8 cellular contexts compared by ENCODE assay signal in the genomic region with DNA sequence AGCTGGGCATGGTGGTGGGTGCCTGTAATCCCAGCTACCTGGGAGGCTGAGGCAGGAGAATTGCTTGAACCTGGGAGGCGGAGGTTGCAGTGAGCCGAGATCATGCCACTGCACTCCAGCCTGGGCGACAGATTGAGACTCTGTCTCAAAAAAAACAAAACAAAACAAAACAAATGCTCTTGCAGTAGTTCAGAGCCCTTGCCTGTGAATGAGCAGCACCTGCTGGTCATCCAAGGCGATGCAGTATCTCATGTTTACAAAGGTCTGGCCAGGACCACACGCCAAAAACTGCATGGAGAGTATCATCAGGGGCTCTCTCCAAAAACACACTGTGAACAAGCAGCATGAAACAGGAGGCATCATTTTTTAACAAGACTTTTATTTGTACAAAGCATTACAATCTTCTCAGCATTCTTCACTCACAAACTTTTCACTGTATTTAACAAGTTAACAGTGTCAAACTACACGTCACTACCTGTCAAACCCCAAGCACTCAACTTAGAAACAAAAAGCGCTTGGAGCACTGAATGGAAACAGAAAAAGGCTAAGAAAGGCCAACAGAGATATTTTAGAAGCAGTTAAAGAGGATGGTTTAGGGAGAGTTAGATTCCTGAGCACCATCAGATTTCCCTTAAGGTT. TPM values are rescaled to one million over a fixed set of nuclear protein-coding genes. Genes with fewer than 3 reads are reported as not detected.
DNase-seq lines count a peak whose midpoint lies in the region; ATAC-seq and TF ChIP-seq lines count a peak whose summit lies in the region.
"Not testable (repeated sequence)": the region's sequence is repeated elsewhere in the genome, so short reads cannot be mapped to it uniquely, and the experiment has no call there.

No MANE protein-coding gene starts in this region.

- POLR2A ChIA-PET in SK-N-SH (lab: Yijun Ruan, JAX) = interaction anchor here (1.2 kb wide), 1 partner anchor 132 kb away, joined by 4 read pairs; a partner anchor contains a TSS
- POLR2A ChIA-PET in naive thymus-derived CD4-positive, alpha-beta T cell (lab: Charles Lee) = interaction anchor here (1.2 kb wide), 1 partner anchor 172 kb away, joined by 3 read pairs; no protein-coding TSS in a partner anchor

- peak overlapping the region; percentile 38 to 100 (median 68) for H3K4me3 Mint-ChIP-seq in naive thymus-derived CD4-positive, alpha-beta T cell

- ATAC-seq in naive thymus-derived CD4-positive, alpha-beta T cell = peak; percentile 16
- ATAC-seq in stimulated activated naive CD8-positive, alpha-beta T cell treated with anti-CD3 and anti-CD28 coated beads, Interleukin-15, Interleukin-2, amounts not matched to agents 100 U/mL and 50 U/mL, for 24 hours = not testable (repeated sequence)

- peaks cover 23% of the 10 kb centered on the region for H3F3A ChIP-seq in SK-N-SH (replicated peaks; ENCODE audit: insufficient read depth)

- peaks cover 15 to 20% of the 10 kb centered on the region in 2 experiments for H3K36me3 ChIP-seq in SK-N-SH (replicated peaks in 1 of 2; ENCODE audit: control insufficient read depth in 1 of 2, insufficient read depth in 2 of 2, low read length in 1 of 2)
- peaks cover 0 to 24% (median 0%) of the 10 kb centered on the region in 3 experiments for H3K36me3 ChIP-seq in naive thymus-derived CD4-positive, alpha-beta T cell (ENCODE audit: control insufficient read depth in 2 of 3, insufficient read depth in 3 of 3, low read length in 3 of 3)

- intact Hi-C loops in naive thymus-derived CD4-positive, alpha-beta T cell (cut with micrococcal nuclease) = loop anchor here (1.0 kb wide), 1 partner anchor 98 kb away; no protein-coding TSS in a partner anchor

- H2AFZ ChIP-seq in SK-N-SH (ENCODE audit: low read depth) = not testable (repeated sequence)

- not testable (repeated sequence) for H3K27me3 Mint-ChIP-seq in naive thymus-derived CD4-positive, alpha-beta T cell

- TF ChIP-seq CTCF in SK-N-SH (IDR thresholded peaks at IDR 0.05) (peak; percentile 82), fibroblast of mammary gland (conservative IDR thresholded peaks at IDR 0.05; ENCODE audit: control insufficient read depth, insufficient read depth, low read depth, low read length) (peak; percentile 87)

- H3K4me1 ChIP-seq in SK-N-SH (ENCODE audit: control insufficient read depth in 1 of 2, insufficient read depth in 2 of 2, low read depth in 1 of 2, low read length in 1 of 2); naive thymus-derived CD4-positive, alpha-beta T cell (ENCODE audit: control insufficient read depth in 2 of 2, insufficient read depth in 2 of 2, low read length in 2 of 2): not testable (repeated sequence)

- H3K4me1 Mint-ChIP-seq in naive thymus-derived CD4-positive, alpha-beta T cell = peaks cover 25 to 47% (median 31%) of the 10 kb centered on the region in 7 donors

- H3K36me3 Mint-ChIP-seq in naive thymus-derived CD4-positive, alpha-beta T cell = peaks cover 0 to 23% (median 17%) of the 10 kb centered on the region in 5 donors

- TF ChIP-seq EP300 in SK-N-SH (IDR thresholded peaks at IDR 0.05; ENCODE audit: borderline replicate concordance in 1 of 2, low read depth in 1 of 2, low read length in 1 of 2) = not testable (repeated sequence)

- peak; percentile 41 for DNase-seq in DMS53 treated with DMSO at 0.1 percent for 48 hours (lab: John Stamatoyannopoulos, UW; ENCODE audit: unreplicated experiment)
- DNase-seq in HCEC 1CT = peak; percentile 71
- DNase-seq in NCI-H146 treated with DMSO at 0.1 percent for 48 hours (lab: John Stamatoyannopoulos, UW; ENCODE audit: unreplicated experiment) = peak; percentile 1
- peak; percentile 62 for DNase-seq in SK-N-SH
- peak; percentile 55 for DNase-seq in activated gamma-delta T cell treated with Interleukin-2 at 50 U/mL for 16 hours
- DNase-seq in fibroblast of mammary gland (ENCODE audit: low read depth) = peak; percentile 81
- DNase-seq in naive thymus-derived CD4-positive, alpha-beta T cell = peak in 8 of 9 donors; percentile 39 to 65 (median 54)
- peak; percentile 52 for DNase-seq in stimulated activated naive CD8-positive, alpha-beta T cell treated with anti-CD3 and anti-CD28 coated beads, Interleukin-15, Interleukin-2, amounts not matched to agents 100 U/mL and 50 U/mL, for 24 hours

- TF ChIP-seq RAD21 in SK-N-SH (IDR thresholded peaks at IDR 0.05; ENCODE audit: low read length) = peak; percentile 80

- CTCF ChIA-PET in SK-N-SH (lab: Yijun Ruan, JAX) = interaction anchor here (0.8 to 14.1 kb wide), 13 partner anchors 39 to 251 kb away, joined by 3 to 145 read pairs (median 5); a partner anchor contains a TSS
- CTCF ChIA-PET in naive thymus-derived CD4-positive, alpha-beta T cell (lab: Charles Lee) = interaction anchor here (1.1 to 2.5 kb wide), 3 partner anchors 99 to 175 kb away, joined by 3 to 9 read pairs (median 5); a partner anchor contains a TSS

- not testable (repeated sequence) for H3K9ac ChIP-seq in SK-N-SH

- 56% methylated on average over 7 of the region's 7 CpGs for WGBS in SK-N-SH (ENCODE audit: low lambda C conversion rate)

- H4K20me1 ChIP-seq in SK-N-SH (ENCODE audit: insufficient read depth) = not testable (repeated sequence)

- peak overlapping the region; percentile 57 to 96 (median 87) for H3K27ac Mint-ChIP-seq in naive thymus-derived CD4-positive, alpha-beta T cell

- not testable (repeated sequence) for H3K27ac ChIP-seq in SK-N-SH (ENCODE audit: low read depth in 2 of 2, low read length in 1 of 2)
- peak overlapping the region; percentile 29 for H3K27ac ChIP-seq in naive thymus-derived CD4-positive, alpha-beta T cell (ENCODE audit: low read depth, low read length)

- H3K4me2 ChIP-seq in SK-N-SH = not testable (repeated sequence)

- H3K9me2 ChIP-seq in SK-N-SH = not testable (repeated sequence)

- H3K9me3 Mint-ChIP-seq in naive thymus-derived CD4-positive, alpha-beta T cell = not testable (repeated sequence)

- not testable (repeated sequence) for H3K27me3 ChIP-seq in SK-N-SH (ENCODE audit: insufficient read depth); naive thymus-derived CD4-positive, alpha-beta T cell (ENCODE audit: control insufficient read depth in 2 of 2, insufficient read depth in 2 of 2, low read length in 2 of 2)

- not testable (repeated sequence) for H3K9me3 ChIP-seq in SK-N-SH; naive thymus-derived CD4-positive, alpha-beta T cell (ENCODE audit: control insufficient read depth in 2 of 3, low read length in 3 of 3)

- H3K4me3 ChIP-seq in SK-N-SH (ENCODE audit: low read depth in 2 of 2, low read length in 1 of 2) = peak overlapping the region in 1 of 2 experiments; percentile 28; a peak in 1 of 4 replicates
- not testable (repeated sequence) for H3K4me3 ChIP-seq in fibroblast of mammary gland (ENCODE audit: control insufficient read depth, low read depth, low read length); naive thymus-derived CD4-positive, alpha-beta T cell (ENCODE audit: low read length)

- H3K79me2 ChIP-seq in SK-N-SH (ENCODE audit: insufficient read depth) = peaks cover 24% of the 10 kb centered on the region

TF ChIP-seq in SK-N-SH, 30 proteins besides CTCF, POLR2A, EP300 and RAD21:
- TF ChIP-seq SMC3 (IDR thresholded peaks at IDR 0.05; ENCODE audit: low read depth, low read length) = peak; percentile 86

RNA-seq across cellular contexts. Expression of a gene that starts 3.5 kb away (rescaled TPM):
- 40.1 and 48.3 TPM in 2 replicates for polyA plus RNA-seq in SK-N-SH (2012; rRNA removed)
- 46.8 and 48.8 TPM in 2 replicates for polyA plus RNA-seq in SK-N-SH (2012; cell fraction: cytosol; rRNA removed)
- polyA plus RNA-seq in SK-N-SH (2012; cell fraction: nucleus; rRNA removed) = 53.7 and 57.8 TPM in 2 replicates
- total RNA-seq in naive thymus-derived CD4-positive, alpha-beta T cell = 10 to 100 TPM; 38.6 to 65.3 (median 50.9) TPM
- 100 to 1,000 TPM; 131 to 139 TPM for polyA plus RNA-seq in naive thymus-derived CD4-positive, alpha-beta T cell

RNA-seq across cellular contexts. Expression of a gene that starts 3.6 kb away (rescaled TPM):
- 0.47 and 0.58 TPM in 2 replicates for polyA plus RNA-seq in SK-N-SH (2012; rRNA removed)
- 0.67 and 0.98 TPM in 2 replicates for polyA plus RNA-seq in SK-N-SH (2012; cell fraction: cytosol; rRNA removed)
- polyA plus RNA-seq in SK-N-SH (2012; cell fraction: nucleus; rRNA removed) = 0.92 and 1.2 TPM in 2 replicates
- under 1 TPM; 0.41 to 0.97 (median 0.61) TPM for total RNA-seq in naive thymus-derived CD4-positive, alpha-beta T cell
- under 1 TPM; 0.52 to 0.72 TPM for polyA plus RNA-seq in naive thymus-derived CD4-positive, alpha-beta T cell

RNA-seq across cellular contexts. Expression of a gene that starts 5.9 kb away (rescaled TPM):
- 10.7 and 11.8 TPM in 2 replicates for polyA plus RNA-seq in SK-N-SH (2012; rRNA removed)
- 9.5 and 9.6 TPM in 2 replicates for polyA plus RNA-seq in SK-N-SH (2012; cell fraction: cytosol; rRNA removed)
- polyA plus RNA-seq in SK-N-SH (2012; cell fraction: nucleus; rRNA removed) = 26.6 and 35.1 TPM in 2 replicates
- total RNA-seq in naive thymus-derived CD4-positive, alpha-beta T cell = 10 to 100 TPM; 25.1 to 45.5 (median 39.1) TPM
- polyA plus RNA-seq in naive thymus-derived CD4-positive, alpha-beta T cell = 10 to 100 TPM; 24.2 to 31.4 TPM

RNA-seq across cellular contexts. Expression of a gene that starts 30.2 kb away (rescaled TPM):
- 17.1 and 20.4 TPM in 2 replicates for polyA plus RNA-seq in SK-N-SH (2012; rRNA removed)
- 7.2 and 11.6 TPM in 2 replicates for polyA plus RNA-seq in SK-N-SH (2012; cell fraction: cytosol; rRNA removed)
- polyA plus RNA-seq in SK-N-SH (2012; cell fraction: nucleus; rRNA removed) = 41.5 and 42.8 TPM in 2 replicates
- total RNA-seq in naive thymus-derived CD4-positive, alpha-beta T cell = 10 to 100 TPM; 11.3 to 32.2 (median 20.5) TPM
- 10 to 100 TPM; 47.1 to 52.8 TPM for polyA plus RNA-seq in naive thymus-derived CD4-positive, alpha-beta T cell

RNA-seq across cellular contexts. Expression of a gene that starts 56.5 kb away (rescaled TPM):
- polyA plus RNA-seq in SK-N-SH (2012; rRNA removed) = 50.6 and 60.7 TPM in 2 replicates
- 30.9 and 42.1 TPM in 2 replicates for polyA plus RNA-seq in SK-N-SH (2012; cell fraction: cytosol; rRNA removed)
- polyA plus RNA-seq in SK-N-SH (2012; cell fraction: nucleus; rRNA removed) = 66.8 and 95.4 TPM in 2 replicates
- total RNA-seq in naive thymus-derived CD4-positive, alpha-beta T cell = 10 to 100 TPM in 3 of 5 experiments, 1 to 10 TPM in 2; 5.8 to 43.4 (median 12.6) TPM
- 10 to 100 TPM in 1 of 2 donors, 1 to 10 TPM in 1; 4.9 to 11.6 TPM for polyA plus RNA-seq in naive thymus-derived CD4-positive, alpha-beta T cell

Comparison
In these comparisons a context has a peak if more than half of its experiments do, and no peak if none do; other contexts are left out.
1. DNase-seq: peak in every context shown above with its lines; median percentile 81 in fibroblast of mammary gland; 71 in HCEC 1CT; 62 in SK-N-SH; 55 in activated gamma-delta T cell treated with Interleukin-2 at 50 U/mL for 16 hours; 54 in naive thymus-derived CD4-positive, alpha-beta T cell; 52 in stimulated activated naive CD8-positive, alpha-beta T cell treated with anti-CD3 and anti-CD28 coated beads, Interleukin-15, Interleukin-2, amounts not matched to agents 100 U/mL and 50 U/mL, for 24 hours; 41 in DMS53 treated with DMSO at 0.1 percent for 48 hours; 1 in NCI-H146 treated with DMSO at 0.1 percent for 48 hours.